In the genomic region with DNA sequence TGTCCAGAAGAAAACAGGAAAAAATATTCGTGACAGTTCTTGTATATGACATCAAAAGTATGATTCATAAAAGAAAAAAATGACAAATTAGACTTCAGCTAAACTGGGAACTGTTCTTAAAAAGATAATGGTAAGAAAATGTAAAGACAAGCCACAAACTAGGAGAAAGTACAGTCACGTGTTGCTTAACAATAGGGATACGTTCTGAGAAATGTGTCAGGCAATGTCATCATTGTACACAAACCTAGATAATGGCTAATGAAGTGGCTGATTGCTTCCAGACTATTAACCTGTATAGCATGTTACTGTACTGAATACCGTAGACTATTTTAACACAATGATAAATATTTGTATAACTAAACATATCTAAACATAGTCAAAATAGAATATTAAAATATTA, we compare ENCODE assay signal across 33 cellular contexts.
"Had no signal": no experiment of that assay in that cellular context is flagged by ENCODE, and none has a peak within 500 bp of the region (broad histone marks: within the 10 kb centered on the region; RNA-seq: fewer than 3 reads in every experiment).

No MANE protein-coding gene starts in this region.

- H3K36me3 ChIP-seq: MG63 had no signal

- DNase-seq: Karpas-422, Kasumi-1, MG63, MM.1S, MV-4-11, NCI-H1048, NCI-H1092, NCI-H1092 treated with DMSO at 0.1 percent for 48 hours, NCI-H1105, NCI-H1105 treated with DMSO at 0.1 percent for 48 hours, NCI-H1417, NCI-H1417 treated with DMSO at 0.1 percent for 48 hours, NCI-H1436, NCI-H1436 treated with DMSO at 0.1 percent for 48 hours, NCI-H146, NCI-H1694, NCI-H1694 treated with DMSO at 0.1 percent for 48 hours, NCI-H187, NCI-H187 treated with DMSO at 0.1 percent for 48 hours, NCI-H2029, NCI-H2029 treated with DMSO at 0.1 percent for 48 hours, NCI-H2081, NCI-H2081 treated with DMSO at 0.1 percent for 48 hours, NCI-H2107, NCI-H2171, NCI-H2171 treated with DMSO at 0.1 percent for 48 hours, NCI-H2227 treated with DMSO at 0.1 percent for 48 hours, NCI-H226, NCI-H345, NCI-H446, NCI-H446 treated with DMSO at 0.1 percent for 48 hours, NCI-H510A had no signal

- H3K4me2 ChIP-seq: KMS-11 had no signal

- H3K27me3 ChIP-seq: MG63 had no signal

- H3K4me3 ChIP-seq: MG63 had no signal

- H3K27ac ChIP-seq: KMS-11 had no signal

- H3K9ac ChIP-seq: KMS-11 had no signal
